8 cellular contexts compared by ENCODE assay signal in the genomic region with DNA sequence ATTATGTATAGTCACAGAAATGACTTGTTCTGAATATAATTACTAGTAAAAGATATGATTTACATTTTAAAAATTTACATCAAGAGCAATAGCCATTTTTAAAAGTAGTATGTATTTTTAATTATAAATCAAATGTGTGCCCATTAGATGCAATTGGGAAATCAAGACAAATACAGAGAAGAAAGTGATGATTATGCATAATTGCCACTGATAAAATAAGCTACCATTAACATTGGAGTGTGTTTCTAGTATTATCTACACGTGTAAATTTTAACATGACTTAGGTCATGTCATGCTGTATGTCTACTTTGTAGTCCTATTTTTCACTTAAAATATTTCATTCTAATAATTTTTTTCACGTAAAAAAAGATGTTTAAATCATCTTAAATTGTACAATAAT. TPM values are rescaled to one million over a fixed set of nuclear protein-coding genes. Genes with fewer than 3 reads are reported as not detected.
"Had no signal": no experiment of that assay in that cellular context is flagged by ENCODE, and none has a peak within 500 bp of the region (broad histone marks: within the 10 kb centered on the region; RNA-seq: fewer than 3 reads in every experiment).

No MANE protein-coding gene starts in this region.

- H3K4me3 ChIP-seq: GM12878 had no signal

- ATAC-seq: GM12878 had no signal

- FAIRE-seq: G401.6, GM12878, GM12891, GM12892, GM18507, GM19239 had no signal

- DNase-seq: GDM1, GF-D8 had no signal

RNA-seq across cellular contexts. Expression of a gene that starts 22.8 kb away (rescaled TPM):
- total RNA-seq: GM12878 had no signal
